Comparison of ENCODE assay signal across 8 cellular contexts in genomic region chr16:29300030-29300491, GRCh38.
DNase-seq lines count a peak whose midpoint lies in the region; ATAC-seq, FAIRE-seq and TF ChIP-seq lines count a peak whose summit lies in the region.
"Not testable (repeated sequence)": the region's sequence is repeated elsewhere in the genome, so short reads cannot be mapped to it uniquely, and the experiment has no call there.

No MANE protein-coding gene starts in this region.

- H3K27me3 Mint-ChIP-seq in natural killer cell (ENCODE audit: low read depth in 2 of 2): not testable (repeated sequence)

- H3K79me2 ChIP-seq in ACC112 (ENCODE audit: control insufficient read depth, insufficient read depth, low read length, unreplicated experiment); K562 (ENCODE audit: control insufficient read depth, insufficient read depth, low read length); hepatocyte: not testable (repeated sequence)

- not testable (repeated sequence) for H3K36me3 Mint-ChIP-seq in natural killer cell

- not testable (repeated sequence) for H3K4me3 ChIP-seq in ACC112 (ENCODE audit: low read depth, low read length); K562; hepatocyte

- peak overlapping the region; percentile 48 for H2AFZ ChIP-seq in ACC112 (ENCODE audit: low read length, unreplicated experiment)
- H2AFZ ChIP-seq in K562 (ENCODE audit: low read depth, low read length); hepatocyte: not testable (repeated sequence)

- not testable (repeated sequence) for TF ChIP-seq CTCF in K562 (IDR thresholded peaks at IDR 0.05 in 2 of 3, conservative IDR thresholded peaks at IDR 0.05 in 1 of 3; ENCODE audit: insufficient read depth in 2 of 3, low read depth in 1 of 3, low read length in 3 of 3); hepatocyte (IDR thresholded peaks at IDR 0.05; ENCODE audit: poor library complexity); natural killer cell (IDR thresholded peaks at IDR 0.05)

- not testable (repeated sequence) for H3K9ac ChIP-seq in K562 (ENCODE audit: insufficient read depth in 1 of 2, low read depth in 2 of 2, low read length in 2 of 2)

- TF ChIP-seq EP300 in K562 (IDR thresholded peaks at IDR 0.05; ENCODE audit: low read length): not testable (repeated sequence)

- H3K9me3 Mint-ChIP-seq in natural killer cell: not testable (repeated sequence)

- H4K20me1 ChIP-seq in K562 (replicated peaks; ENCODE audit: control insufficient read depth, insufficient read depth, low read length); hepatocyte (ENCODE audit: insufficient read depth, poor library complexity, severe bottlenecking): not testable (repeated sequence)

- POLR2A ChIA-PET in K562 (lab: Yijun Ruan, JAX): not testable (repeated sequence)

- H3K4me1 Mint-ChIP-seq in natural killer cell: peaks cover 12 to 28% of the 10 kb centered on the region in 2 donors

- not testable (repeated sequence) for H3K4me2 ChIP-seq in K562 (ENCODE audit: insufficient read depth, low read length)
- peak overlapping the region; percentile 31 for H3K4me2 ChIP-seq in hepatocyte

- in situ Hi-C loops in K562 (cut with MboI): not testable (repeated sequence)

- DNase-seq in H4 (ENCODE audit: low spot score) (peak; percentile 23), RPMI7951 (ENCODE audit: low read depth) (peak; percentile 16), fibroblast of peridontal ligament (ENCODE audit: extremely low read depth) (peak; percentile 71), hepatocyte (ENCODE audit: low spot score) (peak; percentile 55), stromal cell of bone marrow (ENCODE audit: low read depth) (peak; percentile 75)
- DNase-seq in K562 (ENCODE audit: extremely low read depth in 1 of 4, low spot score in 3 of 4); natural killer cell: not testable (repeated sequence)

- H3K36me3 ChIP-seq in ACC112 (ENCODE audit: insufficient read depth, low read length); K562 (ENCODE audit: control insufficient read depth, insufficient read depth, low read length); hepatocyte (replicated peaks; ENCODE audit: insufficient read depth, low read depth): not testable (repeated sequence)

- H3K27ac ChIP-seq in ACC112 (ENCODE audit: low read depth, low read length): peak overlapping the region; percentile 75
- not testable (repeated sequence) for H3K27ac ChIP-seq in K562 (ENCODE audit: extremely low read depth, low read depth, low read length)
- peak overlapping the region; percentile 90 for H3K27ac ChIP-seq in hepatocyte

- intact Hi-C loops in K562 (cut with micrococcal nuclease); natural killer cell (cut with micrococcal nuclease): not testable (repeated sequence)

- ATAC-seq in K562: peak; percentile 61
- ATAC-seq in natural killer cell: peak; percentile 85 to 87 (median 86)

- 25% methylated on average over 5 of the region's 7 CpGs for WGBS in K562 (ENCODE audit: insufficient coverage, low coverage, missing lambda C conversion rate)
- WGBS in hepatocyte (ENCODE audit: low lambda C conversion rate, missing lambda C conversion rate): 72% methylated on average over 7 of the region's 7 CpGs

- not testable (repeated sequence) for H3K9me1 ChIP-seq in K562 (ENCODE audit: control insufficient read depth, insufficient read depth, low read length)

- CTCF ChIA-PET in K562 (lab: Yijun Ruan, JAX; ENCODE audit: low intra/inter-chr PET ratio): not testable (repeated sequence)

- TF ChIP-seq RAD21 in K562 (CRISPR knock-in tag; conservative IDR thresholded peaks at IDR 0.05 in 1 of 2, IDR thresholded peaks at IDR 0.05 in 1 of 2): not testable (repeated sequence)

- TF ChIP-seq POLR2A in K562 (conservative IDR thresholded peaks at IDR 0.05): not testable (repeated sequence)

- not testable (repeated sequence) for H3K9me3 ChIP-seq in K562 (replicated peaks; ENCODE audit: control insufficient read depth, insufficient read depth, low read depth, low read length); hepatocyte (ENCODE audit: low read depth)

- H3K27me3 ChIP-seq in ACC112 (ENCODE audit: insufficient read depth, low read length); hepatocyte: not testable (repeated sequence)
- peaks cover 0 to 19% of the 10 kb centered on the region in 2 experiments; a peak in 2 of 5 replicates for H3K27me3 ChIP-seq in K562 (ENCODE audit: control insufficient read depth in 2 of 2, insufficient read depth in 2 of 2, low read length in 2 of 2)

- H3K4me1 ChIP-seq in ACC112 (ENCODE audit: control insufficient read depth, insufficient read depth, low read length, unreplicated experiment): peaks cover 12% of the 10 kb centered on the region
- not testable (repeated sequence) for H3K4me1 ChIP-seq in K562 (replicated peaks in 1 of 2; ENCODE audit: control insufficient read depth in 2 of 2, insufficient read depth in 2 of 2, low read length in 2 of 2); hepatocyte (ENCODE audit: insufficient read depth)

- H3K27ac Mint-ChIP-seq in natural killer cell: peak overlapping the region; percentile 75 to 78

- BruUV-seq in K562 (replicated peaks; lab: Mats Ljungman, UMichigan): not testable (repeated sequence)

- FAIRE-seq in K562 (lab: Jason Lieb, UNC): peak; percentile 72

- H3K9me2 ChIP-seq in hepatocyte (replicated peaks; ENCODE audit: insufficient read depth): not testable (repeated sequence)

- H3K4me3 Mint-ChIP-seq in natural killer cell: peak overlapping the region; percentile 47
